15 cellular contexts compared by ENCODE assay signal in the genomic region with DNA sequence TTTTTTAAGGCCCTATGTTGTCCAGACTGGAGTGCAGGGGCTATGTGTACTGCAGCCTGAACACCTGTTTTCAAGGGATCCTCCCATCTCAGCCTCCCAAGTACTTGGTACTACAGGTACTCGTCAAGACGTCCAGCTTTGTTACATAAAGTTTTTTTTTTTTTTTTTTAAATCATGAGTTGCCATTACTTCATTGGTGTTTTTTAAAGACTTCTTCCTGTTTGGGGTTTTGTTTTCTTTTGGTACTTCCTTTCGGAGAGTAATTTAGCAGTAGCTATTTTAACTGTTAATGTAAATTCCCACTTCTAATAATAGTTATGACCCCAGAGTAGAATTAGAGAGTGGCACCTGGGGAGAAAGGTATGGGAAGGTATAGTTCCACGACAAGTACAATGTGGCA. TPM values are rescaled to one million over a fixed set of nuclear protein-coding genes. Genes with fewer than 3 reads are reported as not detected.
DNase-seq lines count a peak whose midpoint lies in the region; ATAC-seq, FAIRE-seq and TF ChIP-seq lines count a peak whose summit lies in the region.
"Had no signal": no experiment of that assay in that cellular context is flagged by ENCODE, and none has a peak within 500 bp of the region (broad histone marks: within the 10 kb centered on the region; RNA-seq: fewer than 3 reads in every experiment).

No MANE protein-coding gene starts in this region.

- no peak overlapping the region for H2AFZ ChIP-seq in SU-DHL-6 (ENCODE audit: low read depth, low read length, severe bottlenecking)
- H2AFZ ChIP-seq in endothelial cell of umbilical vein (ENCODE audit: low read depth, low read length), result no peak overlapping the region

- POLR2A ChIA-PET in endothelial cell of umbilical vein (lab: Charles Lee), result interaction anchor here (0.7 kb wide), 2 partner anchors 29 to 34 kb away, joined by 3 read pairs; no protein-coding TSS in a partner anchor

- DNase-seq in right cardiac atrium, result no peak
- no peak for DNase-seq in right atrium auricular region (ENCODE audit: low spot score)
- no peak for DNase-seq in endothelial cell of umbilical vein (ENCODE audit: low read depth, low spot score)
- no peak for DNase-seq in upper lobe of right lung
- no peak for DNase-seq in NCI-H1417 treated with DMSO at 0.1 percent for 48 hours (lab: John Stamatoyannopoulos, UW)
- no peak for DNase-seq in DMS 273 treated with DMSO at 0.1 percent for 48 hours (lab: John Stamatoyannopoulos, UW)
- DNase-seq in omental fat pad (ENCODE audit: low spot score), result no peak
- DNase-seq: AML-193; caudate nucleus; MV-4-11; NCI-H526; stimulated activated CD4-positive, alpha-beta T cell treated with anti-CD3 and anti-CD28 coated beads, Interleukin-15, amount 100 ng/mL, for 24 hours had no signal

- H3K4me2 ChIP-seq in SU-DHL-6 (ENCODE audit: low read depth, low read length, poor library complexity, severe bottlenecking), result peak overlapping the region; percentile 59
- H3K4me2 ChIP-seq in endothelial cell of umbilical vein (ENCODE audit: insufficient read depth, low read length), result peak overlapping the region; percentile 34

- H3K27me3 ChIP-seq in right cardiac atrium (ENCODE audit: control insufficient read depth, insufficient read depth) (no peaks in the 10 kb centered on the region), right atrium auricular region (no peaks in the 10 kb centered on the region), SU-DHL-6 (ENCODE audit: low read length) (no peaks in the 10 kb centered on the region), endothelial cell of umbilical vein (ENCODE audit: control insufficient read depth in 2 of 2, insufficient read depth in 2 of 2, low read length in 2 of 2) (no peaks in the 10 kb centered on the region), upper lobe of right lung (no peaks in the 10 kb centered on the region)

- ATAC-seq in right cardiac atrium, result no peak
- ATAC-seq in upper lobe of right lung, result no peak
- no peak for ATAC-seq in omental fat pad (ENCODE audit: low FRiP score)
- ATAC-seq: HCT116 had no signal

- 50% methylated on average over 4 of the region's 4 CpGs for WGBS in right cardiac atrium

- no peaks in the 10 kb centered on the region for H3K9me2 ChIP-seq in SU-DHL-6 (replicated peaks; ENCODE audit: insufficient read depth, low read length)

- H3K4me3 ChIP-seq in right cardiac atrium (ENCODE audit: low read length) (peak overlapping the region; percentile 33), right atrium auricular region (no peak overlapping the region), SU-DHL-6 (ENCODE audit: insufficient read depth, low read length, poor library complexity, severe bottlenecking) (peak overlapping the region; percentile 24), endothelial cell of umbilical vein (replicated peaks in 1 of 3; ENCODE audit: insufficient read depth in 1 of 3, low read depth in 1 of 3, low read length in 3 of 3) (no peak overlapping the region), upper lobe of right lung (peak overlapping the region; percentile 25)

- no peak for FAIRE-seq in endothelial cell of umbilical vein (lab: Jason Lieb, UNC)
- FAIRE-seq: islet of Langerhans had no signal

- BruUV-seq in endothelial cell of umbilical vein (replicated peaks; lab: Mats Ljungman, UMichigan), result no TSS peak

- no peak for TF ChIP-seq POLR2A in endothelial cell of umbilical vein (IDR thresholded peaks at IDR 0.05; ENCODE audit: low read depth, low read length)

- intact Hi-C loops in right cardiac atrium (cut with DNase I), result no loop called here
- intact Hi-C loops in endothelial cell of umbilical vein (cut with micrococcal nuclease), result no loop called here
- intact Hi-C loops in upper lobe of right lung (cut with DNase I), result no loop called here

- H4K20me1 ChIP-seq in SU-DHL-6 (ENCODE audit: low read depth, low read length) (peaks cover 11% of the 10 kb centered on the region; the same call in 1 of the 2 replicates), endothelial cell of umbilical vein (replicated peaks; ENCODE audit: control insufficient read depth, extremely low read depth, insufficient read depth, low read length) (peaks cover 6% of the 10 kb centered on the region)

- H3K36me3 ChIP-seq in right atrium auricular region (peaks cover 80% of the 10 kb centered on the region), SU-DHL-6 (ENCODE audit: low read length) (peaks cover 29% of the 10 kb centered on the region), endothelial cell of umbilical vein (ENCODE audit: control insufficient read depth in 2 of 2, extremely low read depth in 1 of 2, insufficient read depth in 2 of 2, low read length in 2 of 2) (peaks cover 28 to 29% of the 10 kb centered on the region in 2 experiments), upper lobe of right lung (peaks cover 78% of the 10 kb centered on the region)

- dilution Hi-C loops in endothelial cell of umbilical vein (cut with MboI; ENCODE audit: extremely low pct_ligation_motif_present, low sequenced_read_pairs), result no loop called here

- H3F3A ChIP-seq in SU-DHL-6 (ENCODE audit: insufficient read depth), result peaks cover 6% of the 10 kb centered on the region; the same call in 1 of the 2 replicates

- no peak overlapping the region for H3K27ac ChIP-seq in right cardiac atrium (ENCODE audit: low read length)
- H3K27ac ChIP-seq in right atrium auricular region, result no peak overlapping the region
- H3K27ac ChIP-seq in SU-DHL-6 (ENCODE audit: low read depth, low read length), result peak overlapping the region; percentile 49
- H3K27ac ChIP-seq in endothelial cell of umbilical vein (ENCODE audit: insufficient read depth, low read depth, low read length), result peak overlapping the region; percentile 3
- no peak overlapping the region for H3K27ac ChIP-seq in upper lobe of right lung

- TF ChIP-seq CTCF in right atrium auricular region (IDR thresholded peaks at IDR 0.05), result no peak
- TF ChIP-seq CTCF in SU-DHL-6 (IDR thresholded peaks at IDR 0.05; ENCODE audit: insufficient read depth, low read length, poor library complexity, severe bottlenecking), result no peak
- TF ChIP-seq CTCF in endothelial cell of umbilical vein (IDR thresholded peaks at IDR 0.05; ENCODE audit: extremely low read depth in 1 of 2, insufficient read depth in 1 of 2, low read depth in 1 of 2, low read length in 2 of 2), result no peak
- TF ChIP-seq CTCF in upper lobe of right lung (IDR thresholded peaks at IDR 0.05), result no peak
- TF ChIP-seq CTCF in omental fat pad (IDR thresholded peaks at IDR 0.05), result no peak

- peaks cover 57% of the 10 kb centered on the region for H3K79me2 ChIP-seq in SU-DHL-6 (ENCODE audit: insufficient read depth, low read length)
- H3K79me2 ChIP-seq in endothelial cell of umbilical vein (ENCODE audit: control insufficient read depth, insufficient read depth, low read length), result peaks cover 82% of the 10 kb centered on the region

- H3K9ac ChIP-seq in SU-DHL-6 (ENCODE audit: low read length), result no peak overlapping the region
- H3K9ac ChIP-seq in endothelial cell of umbilical vein (replicated peaks; ENCODE audit: extremely low read depth, insufficient read depth, low read length), result no peak overlapping the region

- CTCF ChIA-PET in endothelial cell of umbilical vein (lab: Charles Lee), result interaction anchor here (1.0 to 2.8 kb wide), 3 partner anchors 9 to 21 kb away, joined by 5 to 11 read pairs (median 9); no protein-coding TSS in a partner anchor

- peaks cover 4% of the 10 kb centered on the region for H3K9me1 ChIP-seq in endothelial cell of umbilical vein (replicated peaks; ENCODE audit: control insufficient read depth, extremely low read depth, insufficient read depth, low read length)

- H3K4me1 ChIP-seq in right cardiac atrium (ENCODE audit: control insufficient read depth, insufficient read depth, low read length) (peaks cover 13% of the 10 kb centered on the region), right atrium auricular region (peaks cover 0 to 49% of the 10 kb centered on the region in 2 donors), endothelial cell of umbilical vein (ENCODE audit: control insufficient read depth, extremely low read depth, insufficient read depth, low read length) (peaks cover 21% of the 10 kb centered on the region), upper lobe of right lung (peaks cover 48% of the 10 kb centered on the region)

- no peaks in the 10 kb centered on the region for H3K9me3 ChIP-seq in right cardiac atrium (ENCODE audit: control insufficient read depth, low read length)
- H3K9me3 ChIP-seq in right atrium auricular region, result no peaks in the 10 kb centered on the region
- H3K9me3 ChIP-seq in SU-DHL-6 (ENCODE audit: insufficient read depth, low read length), result no peaks in the 10 kb centered on the region
- H3K9me3 ChIP-seq in endothelial cell of umbilical vein (replicated peaks; ENCODE audit: control insufficient read depth, insufficient read depth, low read length), result no peaks in the 10 kb centered on the region
- no peaks in the 10 kb centered on the region for H3K9me3 ChIP-seq in upper lobe of right lung

TF ChIP-seq in endothelial cell of umbilical vein, 7 proteins besides CTCF, POLR2A, EP300 and RAD21 (continues in another document):
- no peak for TF ChIP-seq MYC (IDR thresholded peaks at IDR 0.05; ENCODE audit: low read depth, low read length)

RNA-seq across cellular contexts. Expression of a gene that starts 10.5 kb away (rescaled TPM):
- 10 to 100 TPM; 21.4 to 25.9 (median 23.2) TPM for total RNA-seq in right cardiac atrium
- polyA plus RNA-seq in right cardiac atrium, result 7.9 TPM
- 10 to 100 TPM; 20.7 to 33.6 TPM for total RNA-seq in right atrium auricular region
- 26.5 and 27.9 TPM in 2 replicates for total RNA-seq in endothelial cell of umbilical vein
- 6.8 and 8.3 TPM in 2 replicates for polyA plus RNA-seq in endothelial cell of umbilical vein
- 7.8 and 8.6 TPM in 2 replicates for polyA plus RNA-seq in endothelial cell of umbilical vein (2011; cell fraction: cytosol; rRNA removed)
- 10.1 and 13.9 TPM in 2 replicates for polyA plus RNA-seq in endothelial cell of umbilical vein (2011; cell fraction: nucleus; rRNA removed)
- polyA plus RNA-seq in endothelial cell of umbilical vein (2012), result 24.5 and 24.7 TPM in 2 replicates
- polyA minus RNA-seq in endothelial cell of umbilical vein, result 24.3 and 29.8 TPM in 2 replicates
- polyA minus RNA-seq in endothelial cell of umbilical vein (2011; cell fraction: cytosol; rRNA and poly(A)+ RNA removed), result 13.3 TPM
- 12.7 and 22.2 TPM in 2 replicates for polyA minus RNA-seq in endothelial cell of umbilical vein (2011; cell fraction: nucleus; rRNA and poly(A)+ RNA removed)
- total RNA-seq in upper lobe of right lung, result 54.4 TPM
- 100 to 1,000 TPM in 1 of 4 donors, 10 to 100 TPM in 3; 40.5 to 106 (median 54.8) TPM for total RNA-seq in omental fat pad

RNA-seq across cellular contexts. Expression of a gene that starts 48.1 kb away (rescaled TPM):
- 10 to 100 TPM; 13.0 to 17.5 (median 15.4) TPM for total RNA-seq in right cardiac atrium
- 16.9 TPM for polyA plus RNA-seq in right cardiac atrium
- 10 to 100 TPM; 10.2 to 20.6 TPM for total RNA-seq in right atrium auricular region
- 25.7 and 26.1 TPM in 2 replicates for total RNA-seq in endothelial cell of umbilical vein
- polyA plus RNA-seq in endothelial cell of umbilical vein, result 23.1 and 24.0 TPM in 2 replicates
- polyA plus RNA-seq in endothelial cell of umbilical vein (2011; cell fraction: cytosol; rRNA removed), result 22.6 and 22.7 TPM in 2 replicates
- polyA plus RNA-seq in endothelial cell of umbilical vein (2011; cell fraction: nucleus; rRNA removed), result 36.9 and 40.1 TPM in 2 replicates
- 24.5 and 27.6 TPM in 2 replicates for polyA plus RNA-seq in endothelial cell of umbilical vein (2012)
- polyA minus RNA-seq in endothelial cell of umbilical vein, result 17.7 and 21.1 TPM in 2 replicates
- polyA minus RNA-seq in endothelial cell of umbilical vein (2011; cell fraction: cytosol; rRNA and poly(A)+ RNA removed), result 36.2 TPM
- polyA minus RNA-seq in endothelial cell of umbilical vein (2011; cell fraction: nucleus; rRNA and poly(A)+ RNA removed), result 18.0 and 20.7 TPM in 2 replicates
- total RNA-seq in upper lobe of right lung, result 25.9 TPM
- total RNA-seq in omental fat pad, result 10 to 100 TPM; 23.6 to 36.3 (median 29.4) TPM

Comparison
In these comparisons a context has a peak if more than half of its experiments do, and no peak if none do; other contexts are left out.
1. H3K4me3 ChIP-seq: peak in right cardiac atrium (single experiment), SU-DHL-6 (single experiment) and upper lobe of right lung (single experiment); none in right atrium auricular region (0 of 2) and endothelial cell of umbilical vein (0 of 3).
2. H3K27ac ChIP-seq: peak in SU-DHL-6 (single experiment) and endothelial cell of umbilical vein (single experiment); none in right cardiac atrium (single experiment), right atrium auricular region (0 of 2) and upper lobe of right lung (single experiment).